19 cellular contexts compared by ENCODE assay signal in genomic region chr3:43190682-43191081, GRCh38.
DNase-seq lines count a peak whose midpoint lies in the region; ATAC-seq, FAIRE-seq and TF ChIP-seq lines count a peak whose summit lies in the region.
"Had no signal": no experiment of that assay in that cellular context is flagged by ENCODE, and none has a peak within 500 bp of the region (broad histone marks: within the 10 kb centered on the region; RNA-seq: fewer than 3 reads in every experiment).

No MANE protein-coding gene starts in this region.

- TF ChIP-seq CTCF in ascending aorta (IDR thresholded peaks at IDR 0.05): no peak

- intact Hi-C loops in ascending aorta (cut with DNase I): no loop called here

- H3K9me3 ChIP-seq in ascending aorta: no peaks in the 10 kb centered on the region
- H3K9me3 ChIP-seq: adrenal gland had no signal

- no peaks in the 10 kb centered on the region for H3K27me3 Mint-ChIP-seq in activated naive CD8-positive, alpha-beta T cell treated with anti-CD3 and anti-CD28 coated beads for 36 hours

- H3K4me3 ChIP-seq in ascending aorta: no peak overlapping the region
- H3K4me3 ChIP-seq: adrenal gland had no signal

- H3K27ac Mint-ChIP-seq in activated naive CD8-positive, alpha-beta T cell treated with anti-CD3 and anti-CD28 coated beads for 36 hours: no peak overlapping the region
- H3K27ac Mint-ChIP-seq: naive B cell; stimulated activated effector memory CD8-positive, alpha-beta T cell treated with anti-CD3 and anti-CD28 coated beads, Interleukin-12 subunit alpha, Interleukin-12 subunit beta, amount 100 ng/mL, for 72 hours had no signal

- DNase-seq in AG20443 (ENCODE audit: low spot score): peak; percentile 33
- DNase-seq in HTR-8/SVneo (ENCODE audit: insufficient read length, low spot score): peak; percentile 45
- DNase-seq in brain pericyte (ENCODE audit: low read depth, low spot score): peak; percentile 15
- peak; percentile 37 to 58 for DNase-seq in lung microvascular endothelial cell (ENCODE audit: low read depth in 2 of 2)
- DNase-seq in activated naive CD8-positive, alpha-beta T cell treated with anti-CD3 and anti-CD28 coated beads for 36 hours: no peak
- no peak for DNase-seq in ascending aorta (ENCODE audit: low spot score in 2 of 2)
- DNase-seq in frontal cortex (ENCODE audit: low spot score in 2 of 2): no peak
- DNase-seq: activated T-cell treated with anti-CD3 and anti-CD28 coated beads, Interleukin-2, amount 50 U/mL, for 1 hour; adrenal gland; effector CD8-positive, alpha-beta T cell; naive B cell; NCI-H1105; NCI-H446 treated with DMSO at 0.1 percent for 48 hours; stimulated activated CD4-positive, alpha-beta T cell treated with anti-CD3 and anti-CD28 coated beads, Interleukin-4, amount 100 ng/mL, for 24 hours had no signal

- no peaks in the 10 kb centered on the region for H3K4me1 ChIP-seq in ascending aorta
- H3K4me1 ChIP-seq: adrenal gland had no signal

- H3K4me3 Mint-ChIP-seq in activated naive CD8-positive, alpha-beta T cell treated with anti-CD3 and anti-CD28 coated beads for 36 hours: no peak overlapping the region
- H3K4me3 Mint-ChIP-seq: naive B cell; stimulated activated effector memory CD8-positive, alpha-beta T cell treated with anti-CD3 and anti-CD28 coated beads, Interleukin-12 subunit alpha, Interleukin-12 subunit beta, amount 100 ng/mL, for 72 hours had no signal

- no peak overlapping the region for H3K27ac ChIP-seq in ascending aorta
- H3K27ac ChIP-seq: adrenal gland, C4-2B had no signal

- H3K36me3 ChIP-seq in ascending aorta: no peaks in the 10 kb centered on the region
- H3K36me3 ChIP-seq: adrenal gland had no signal

- peaks cover 44% of the 10 kb centered on the region for H3K4me1 Mint-ChIP-seq in activated naive CD8-positive, alpha-beta T cell treated with anti-CD3 and anti-CD28 coated beads for 36 hours
- H3K4me1 Mint-ChIP-seq: naive B cell had no signal

- FAIRE-seq in HTR-8/SVneo (lab: Jason Lieb, UNC) (no peak), frontal cortex (lab: Jason Lieb, UNC) (no peak)
- FAIRE-seq: G401.6 had no signal

- peaks cover 15% of the 10 kb centered on the region for H3K9me3 Mint-ChIP-seq in activated naive CD8-positive, alpha-beta T cell treated with anti-CD3 and anti-CD28 coated beads for 36 hours

- peaks cover 5% of the 10 kb centered on the region for H3K36me3 Mint-ChIP-seq in activated naive CD8-positive, alpha-beta T cell treated with anti-CD3 and anti-CD28 coated beads for 36 hours
- H3K36me3 Mint-ChIP-seq: stimulated activated effector memory CD8-positive, alpha-beta T cell treated with anti-CD3 and anti-CD28 coated beads, Interleukin-12 subunit alpha, Interleukin-12 subunit beta, amount 100 ng/mL, for 72 hours had no signal

- H3K27me3 ChIP-seq in ascending aorta: no peaks in the 10 kb centered on the region
- H3K27me3 ChIP-seq: adrenal gland had no signal

- ATAC-seq in HG03439 (IDR thresholded peaks at IDR 0.05; ENCODE audit: unreplicated experiment): no peak
- ATAC-seq: activated CD4-positive, CD25-positive, alpha-beta regulatory T cell treated with anti-CD3 and anti-CD28 coated beads, Interleukin-2, amount 50 U/mL, for 24 hours; stimulated activated effector memory CD8-positive, alpha-beta T cell treated with anti-CD3 and anti-CD28 coated beads, Interleukin-12 subunit alpha, Interleukin-12 subunit beta, amount 100 ng/mL, for 72 hours had no signal

Comparison
In these comparisons a context has a peak if more than half of its experiments do, and no peak if none do; other contexts are left out.
1. DNase-seq: peak in AG20443 (single experiment), HTR-8/SVneo (single experiment), brain pericyte (single experiment) and lung microvascular endothelial cell (2 of 2); none in activated naive CD8-positive, alpha-beta T cell treated with anti-CD3 and anti-CD28 coated beads for 36 hours (single experiment), ascending aorta (0 of 2) and frontal cortex (0 of 2).